In genomic region chr16:56932588-56933265, GRCh38 we compare ENCODE assay signal across 8 cellular contexts. TPM values are rescaled to one million over a fixed set of nuclear protein-coding genes. Genes with fewer than 3 reads are reported as not detected.
A peak's percentile ranks its signal among the peaks of the same experiment; 100 is the strongest.
DNase-seq lines count a peak whose midpoint lies in the region; ATAC-seq and TF ChIP-seq lines count a peak whose summit lies in the region.

No MANE protein-coding gene starts in this region.

- no peaks in the 10 kb centered on the region for H3K9me3 ChIP-seq in RWPE2 (ENCODE audit: severe bottlenecking)
- no peaks in the 10 kb centered on the region for H3K9me3 ChIP-seq in adrenal gland (replicated peaks in 1 of 3)
- H3K9me3 ChIP-seq in osteoblast (ENCODE audit: low read depth, low read length): no peaks in the 10 kb centered on the region

- TF ChIP-seq CTCF in RWPE2 (IDR thresholded peaks at IDR 0.05; ENCODE audit: poor library complexity, severe bottlenecking) (peak; percentile 6), adrenal gland (IDR thresholded peaks at IDR 0.05) (peak in 1 of 6 experiments; percentile 5), osteoblast (IDR thresholded peaks at IDR 0.05; ENCODE audit: extremely low read depth, low read depth, low read length) (no peak)

- peak overlapping the region; percentile 42 for H2AFZ ChIP-seq in osteoblast (ENCODE audit: low read length)

- no peaks in the 10 kb centered on the region for H3K27me3 ChIP-seq in RWPE2 (ENCODE audit: insufficient read depth, poor library complexity, severe bottlenecking)
- H3K27me3 ChIP-seq in adrenal gland: no peaks in the 10 kb centered on the region
- H3K27me3 ChIP-seq in osteoblast (ENCODE audit: insufficient read depth, low read length): no peaks in the 10 kb centered on the region

- TF ChIP-seq POLR2A in adrenal gland (IDR thresholded peaks at IDR 0.05): peak; percentile 16 to 87

- peaks cover 27% of the 10 kb centered on the region for H3K4me1 ChIP-seq in RWPE2 (ENCODE audit: insufficient read depth, poor library complexity, severe bottlenecking)
- H3K4me1 ChIP-seq in adrenal gland (replicated peaks in 1 of 2): peaks cover 18 to 51% of the 10 kb centered on the region in 2 donors
- peaks cover 27% of the 10 kb centered on the region for H3K4me1 ChIP-seq in osteoblast (ENCODE audit: insufficient read depth, low read length)

- peak overlapping the region; percentile 99 for H3K4me2 ChIP-seq in osteoblast (ENCODE audit: insufficient read depth, low read length)

- intact Hi-C loops in adrenal gland (cut with DNase I): no loop called here
- intact Hi-C loops in Right ventricle myocardium superior (cut with DNase I): loop anchor here (5.0 kb wide), 1 partner anchor 65 kb away; the partner anchor contains the start of gene SLC12A3

- ATAC-seq in RWPE2 (ENCODE audit: low read depth) (peak; percentile 29), Right ventricle myocardium superior (ENCODE audit: poor library complexity) (peak; percentile 77), GM21576 (IDR thresholded peaks at IDR 0.05; ENCODE audit: unreplicated experiment) (no peak)

- H4K20me1 ChIP-seq in osteoblast (ENCODE audit: insufficient read depth, low read length): peaks cover 42% of the 10 kb centered on the region

- DNase-seq in NCI-H2107 treated with DMSO at 0.1 percent for 48 hours (lab: John Stamatoyannopoulos, UW; ENCODE audit: unreplicated experiment) (peak; percentile 45), NCI-H2107 (lab: John Stamatoyannopoulos, UW) (no peak), HT-29 (ENCODE audit: low spot score) (peak; percentile 75), RWPE2 (ENCODE audit: low spot score) (no peak), adrenal gland (peak; percentile 78 to 96 (median 88)), Right ventricle myocardium superior (peak; percentile 86), osteoblast (ENCODE audit: insufficient read length, low spot score, missing footprints) (peak; percentile 87)

- peaks cover 54% of the 10 kb centered on the region for H3K36me3 ChIP-seq in RWPE2 (ENCODE audit: low read depth)
- peaks cover 0 to 29% of the 10 kb centered on the region in 2 donors for H3K36me3 ChIP-seq in adrenal gland (replicated peaks in 1 of 2)
- H3K36me3 ChIP-seq in osteoblast (ENCODE audit: insufficient read depth, low read length): peaks cover 42% of the 10 kb centered on the region

- H3K4me3 ChIP-seq in RWPE2 (ENCODE audit: severe bottlenecking) (peak overlapping the region; percentile 90), adrenal gland (peak overlapping the region; percentile 74 to 98 (median 90)), osteoblast (ENCODE audit: insufficient read depth, low read length) (peak overlapping the region; percentile 92)

- H3K27ac ChIP-seq in RWPE2 (ENCODE audit: poor library complexity, severe bottlenecking): peak overlapping the region; percentile 71
- H3K27ac ChIP-seq in adrenal gland: peak overlapping the region; percentile 93 to 99 (median 97)
- peak overlapping the region; percentile 94 for H3K27ac ChIP-seq in osteoblast (ENCODE audit: low read depth, low read length)

- peaks cover 52% of the 10 kb centered on the region for H3K79me2 ChIP-seq in osteoblast (ENCODE audit: insufficient read depth, low read length)

- 0 to 1% (median 1%) methylated on average over 12 to 26 of the region's 26 CpGs for WGBS in adrenal gland, 4 donors

RNA-seq across cellular contexts. Expression of gene HERPUD1, which starts 0.8 kb away (rescaled TPM):
- total RNA-seq in HT-29 (2014; rRNA removed; shearing (Covaris generic)): 45.1 and 46.1 TPM in 2 replicates
- 100 to 1,000 TPM; 176 to 306 (median 244) TPM for total RNA-seq in adrenal gland
- polyA plus RNA-seq in adrenal gland: 100 to 1,000 TPM in 1 of 3 donors, 10 to 100 TPM in 2; 26.4 to 570 (median 82.6) TPM
- 105 TPM for total RNA-seq in Right ventricle myocardium superior
- 190 and 209 TPM in 2 replicates for total RNA-seq in osteoblast

RNA-seq across cellular contexts. Expression of gene CETP, which starts 29.0 kb away (rescaled TPM):
- total RNA-seq in HT-29 (2014; rRNA removed; shearing (Covaris generic)): not detected in 2 replicates
- total RNA-seq in adrenal gland (1 to 10 TPM; 1.3 to 7.9 (median 2.8) TPM), Right ventricle myocardium superior (0.24 TPM), osteoblast (not detected in 2 replicates)
- 1 to 10 TPM; 1.2 to 4.1 (median 2.3) TPM for polyA plus RNA-seq in adrenal gland

RNA-seq across cellular contexts. Expression of gene NLRC5, which starts 56.6 kb away (rescaled TPM):
- 4.2 and 8.2 TPM in 2 replicates for total RNA-seq in HT-29 (2014; rRNA removed; shearing (Covaris generic))
- total RNA-seq in adrenal gland (10 to 100 TPM; 10.4 to 44.8 (median 26.6) TPM), Right ventricle myocardium superior (9.9 TPM), osteoblast (52.1 and 57.2 TPM in 2 replicates)
- 10 to 100 TPM; 14.7 to 89.0 (median 58.6) TPM for polyA plus RNA-seq in adrenal gland

Comparison
In these comparisons a context has a peak if more than half of its experiments do, and no peak if none do; other contexts are left out.
1. DNase-seq: peak in NCI-H2107 treated with DMSO at 0.1 percent for 48 hours (single experiment), HT-29 (single experiment), adrenal gland (7 of 7), Right ventricle myocardium superior (single experiment) and osteoblast (single experiment); none in NCI-H2107 (single experiment) and RWPE2 (single experiment).
2. Peak in every context shown above with its lines, with median percentiles within 50 percentile points of each other: H3K27ac ChIP-seq and H3K4me3 ChIP-seq.